Comparison of ENCODE assay signal across 8 cellular contexts in genomic region chr21:43866233-43866632, GRCh38. TPM values are rescaled to one million over a fixed set of nuclear protein-coding genes. Genes with fewer than 3 reads are reported as not detected.
A peak's percentile ranks its signal among the peaks of the same experiment; 100 is the strongest.
DNase-seq lines count a peak whose midpoint lies in the region; ATAC-seq and TF ChIP-seq lines count a peak whose summit lies in the region.

No MANE protein-coding gene starts in this region.

- H3K4me3 ChIP-seq in CD4-positive, CD25-positive, alpha-beta regulatory T cell (ENCODE audit: low read depth, low read length), result peak overlapping the region; percentile 86
- H3K4me3 ChIP-seq in HUES64 (ENCODE audit: low read length) (peak overlapping the region; percentile 48), endodermal cell (ENCODE audit: low read length) (peak overlapping the region; percentile 87), mucosa of descending colon (no peak overlapping the region)

- peaks cover 0 to 2% (median 0%) of the 10 kb centered on the region in 7 donors for H3K9me3 Mint-ChIP-seq in CD4-positive, CD25-positive, alpha-beta regulatory T cell
- no peaks in the 10 kb centered on the region for H3K9me3 Mint-ChIP-seq in activated CD4-positive, alpha-beta T cell treated with anti-CD3 and anti-CD28 coated beads, Interleukin-2, amount 10 ng/mL, durations not matched to agents 24 days and 14 days
- H3K9me3 Mint-ChIP-seq in endodermal cell, result no peaks in the 10 kb centered on the region

- DNase-seq in CD4-positive, CD25-positive, alpha-beta regulatory T cell, result peak; percentile 24 to 66 (median 41)
- peak; percentile 77 for DNase-seq in activated CD4-positive, alpha-beta T cell treated with anti-CD3 and anti-CD28 coated beads, Interleukin-2, amount 10 ng/mL, durations not matched to agents 24 days and 14 days
- peak; percentile 68 for DNase-seq in endodermal cell
- peak; percentile 63 to 67 (median 66) for DNase-seq in mucosa of descending colon
- DNase-seq in stimulated activated naive CD8-positive, alpha-beta T cell treated with anti-CD3 and anti-CD28 coated beads, Interleukin-15, Interleukin-2, amounts not matched to agents 100 U/mL and 50 U/mL, for 24 hours, result peak; percentile 61
- no peak for DNase-seq in SHP77 treated with DMSO at 0.1 percent for 48 hours (lab: John Stamatoyannopoulos, UW)

- TF ChIP-seq CTCF in endodermal cell (conservative IDR thresholded peaks at IDR 0.05) (no peak), mucosa of descending colon (IDR thresholded peaks at IDR 0.05) (no peak)

- peaks cover 49% of the 10 kb centered on the region for H3K4me1 ChIP-seq in CD4-positive, CD25-positive, alpha-beta regulatory T cell (ENCODE audit: control insufficient read depth, insufficient read depth, low read length, poor library complexity, severe bottlenecking)
- H3K4me1 ChIP-seq in HUES64 (ENCODE audit: insufficient read depth, low read length) (peaks cover 3% of the 10 kb centered on the region), endodermal cell (ENCODE audit: control insufficient read depth, insufficient read depth, low read length) (peaks cover 5% of the 10 kb centered on the region), mucosa of descending colon (ENCODE audit: low read depth) (peaks cover 29% of the 10 kb centered on the region)

- H3K4me1 Mint-ChIP-seq in CD4-positive, CD25-positive, alpha-beta regulatory T cell, result peaks cover 19 to 59% (median 42%) of the 10 kb centered on the region in 4 donors
- H3K4me1 Mint-ChIP-seq in activated CD4-positive, alpha-beta T cell treated with anti-CD3 and anti-CD28 coated beads, Interleukin-2, amount 10 ng/mL, durations not matched to agents 24 days and 14 days, result peaks cover 36% of the 10 kb centered on the region
- H3K4me1 Mint-ChIP-seq in endodermal cell, result peaks cover 23% of the 10 kb centered on the region

- H3K27me3 Mint-ChIP-seq in CD4-positive, CD25-positive, alpha-beta regulatory T cell, result peaks cover 8% of the 10 kb centered on the region
- no peaks in the 10 kb centered on the region for H3K27me3 Mint-ChIP-seq in activated CD4-positive, alpha-beta T cell treated with anti-CD3 and anti-CD28 coated beads, Interleukin-2, amount 10 ng/mL, durations not matched to agents 24 days and 14 days
- H3K27me3 Mint-ChIP-seq in endodermal cell (ENCODE audit: insufficient read depth), result no peaks in the 10 kb centered on the region

- intact Hi-C loops in activated CD4-positive, alpha-beta T cell treated with anti-CD3 and anti-CD28 coated beads, Interleukin-2, amount 10 ng/mL, durations not matched to agents 24 days and 14 days (cut with micrococcal nuclease), result loop anchor here (1.0 to 2.0 kb wide), 7 partner anchors 8 to 147 kb away; partner anchors contain the start of gene TRAPPC10
- intact Hi-C loops in mucosa of descending colon (cut with DNase I, micrococcal nuclease), result no loop called here

- H3K9ac ChIP-seq in HUES64 (ENCODE audit: low read depth, low read length) (no peak overlapping the region), endodermal cell (ENCODE audit: extremely low read depth, low read length, poor library complexity, severe bottlenecking) (peak overlapping the region; percentile 30)

- no peaks in the 10 kb centered on the region for H3K27me3 ChIP-seq in CD4-positive, CD25-positive, alpha-beta regulatory T cell (ENCODE audit: control insufficient read depth, insufficient read depth, low read length)
- peaks cover 30% of the 10 kb centered on the region for H3K27me3 ChIP-seq in HUES64 (ENCODE audit: insufficient read depth, low read length)
- H3K27me3 ChIP-seq in endodermal cell (ENCODE audit: control insufficient read depth, insufficient read depth, low read length, poor library complexity, severe bottlenecking), result no peaks in the 10 kb centered on the region

- H3K36me3 ChIP-seq in CD4-positive, CD25-positive, alpha-beta regulatory T cell (ENCODE audit: control insufficient read depth, insufficient read depth, low read length), result peaks cover 20% of the 10 kb centered on the region
- H3K36me3 ChIP-seq in HUES64 (ENCODE audit: insufficient read depth, low read length) (no peaks in the 10 kb centered on the region), endodermal cell (ENCODE audit: control insufficient read depth, insufficient read depth, low read length) (peaks cover 14% of the 10 kb centered on the region), mucosa of descending colon (ENCODE audit: low read depth) (no peaks in the 10 kb centered on the region)

- peak; percentile 42 to 48 for ATAC-seq in CD4-positive, CD25-positive, alpha-beta regulatory T cell (ENCODE audit: low read depth in 2 of 2)
- ATAC-seq in mucosa of descending colon (peak; percentile 27), GM21423 (IDR thresholded peaks at IDR 0.05; ENCODE audit: unreplicated experiment) (no peak)
- peak; percentile 47 for ATAC-seq in stimulated activated naive CD8-positive, alpha-beta T cell treated with anti-CD3 and anti-CD28 coated beads, Interleukin-15, Interleukin-2, amounts not matched to agents 100 U/mL and 50 U/mL, for 24 hours

- peak overlapping the region; percentile 91 to 95 (median 93) for H3K27ac Mint-ChIP-seq in CD4-positive, CD25-positive, alpha-beta regulatory T cell
- peak overlapping the region; percentile 94 for H3K27ac Mint-ChIP-seq in activated CD4-positive, alpha-beta T cell treated with anti-CD3 and anti-CD28 coated beads, Interleukin-2, amount 10 ng/mL, durations not matched to agents 24 days and 14 days
- peak overlapping the region; percentile 64 for H3K27ac Mint-ChIP-seq in endodermal cell

- peaks cover 16% of the 10 kb centered on the region for H3K36me3 Mint-ChIP-seq in CD4-positive, CD25-positive, alpha-beta regulatory T cell
- H3K36me3 Mint-ChIP-seq in activated CD4-positive, alpha-beta T cell treated with anti-CD3 and anti-CD28 coated beads, Interleukin-2, amount 10 ng/mL, durations not matched to agents 24 days and 14 days (ENCODE audit: low read depth), result peaks cover 37% of the 10 kb centered on the region
- H3K36me3 Mint-ChIP-seq in endodermal cell (ENCODE audit: low read depth), result peaks cover 28% of the 10 kb centered on the region

- 12% methylated on average over 16 of the region's 16 CpGs for WGBS in HUES64
- WGBS in endodermal cell (ENCODE audit: insufficient coverage in 1 of 2, insufficient read length in 1 of 2), 2 experiments, result 24 to 29% methylated on average over 13 to 16 of the region's 16 CpGs

- H3K27ac ChIP-seq in CD4-positive, CD25-positive, alpha-beta regulatory T cell (ENCODE audit: insufficient read depth, low read length, poor library complexity, severe bottlenecking), result peak overlapping the region; percentile 84
- H3K27ac ChIP-seq in HUES64 (ENCODE audit: low read depth, low read length) (no peak overlapping the region), endodermal cell (ENCODE audit: low read depth, low read length) (peak overlapping the region; percentile 32)

- no peaks in the 10 kb centered on the region for H3K9me3 ChIP-seq in CD4-positive, CD25-positive, alpha-beta regulatory T cell (ENCODE audit: control insufficient read depth in 2 of 2, low read length in 2 of 2)
- H3K9me3 ChIP-seq in HUES64 (ENCODE audit: insufficient read depth, low read depth, low read length) (no peaks in the 10 kb centered on the region), endodermal cell (ENCODE audit: control insufficient read depth, low read length) (peaks cover 1% of the 10 kb centered on the region), mucosa of descending colon (no peaks in the 10 kb centered on the region)

- H3K4me3 Mint-ChIP-seq in CD4-positive, CD25-positive, alpha-beta regulatory T cell, result peak overlapping the region; percentile 86 to 97 (median 92)
- peak overlapping the region; percentile 90 for H3K4me3 Mint-ChIP-seq in activated CD4-positive, alpha-beta T cell treated with anti-CD3 and anti-CD28 coated beads, Interleukin-2, amount 10 ng/mL, durations not matched to agents 24 days and 14 days
- H3K4me3 Mint-ChIP-seq in endodermal cell, result peak overlapping the region; percentile 65

RNA-seq across cellular contexts. Expression of gene AGPAT3, which starts 1.2 kb away (rescaled TPM):
- 67.8 TPM for total RNA-seq in CD4-positive, CD25-positive, alpha-beta regulatory T cell
- polyA plus RNA-seq in CD4-positive, CD25-positive, alpha-beta regulatory T cell, result 10 to 100 TPM; 13.3 to 19.8 (median 17.4) TPM
- 2.5 TPM for polyA plus RNA-seq in HUES64 (2013, experiment 1 of 2)
- polyA plus RNA-seq in HUES64 (2013, experiment 2 of 2), result 5.1 TPM
- 127 and 130 TPM in 2 replicates for total RNA-seq in activated CD4-positive, alpha-beta T cell treated with anti-CD3 and anti-CD28 coated beads, Interleukin-2, amount 10 ng/mL, durations not matched to agents 24 days and 14 days
- 10 to 100 TPM; 44.0 to 74.4 TPM for total RNA-seq in endodermal cell
- 22.2 TPM for polyA plus RNA-seq in endodermal cell (2013, experiment 1 of 2)
- polyA plus RNA-seq in endodermal cell (2013, experiment 2 of 2), result 21.4 TPM
- total RNA-seq in mucosa of descending colon, result 100 to 1,000 TPM in 1 of 3 donors, 10 to 100 TPM in 2; 77.7 to 120 (median 97.7) TPM
